15 cellular contexts compared by ENCODE assay signal in the genomic region with DNA sequence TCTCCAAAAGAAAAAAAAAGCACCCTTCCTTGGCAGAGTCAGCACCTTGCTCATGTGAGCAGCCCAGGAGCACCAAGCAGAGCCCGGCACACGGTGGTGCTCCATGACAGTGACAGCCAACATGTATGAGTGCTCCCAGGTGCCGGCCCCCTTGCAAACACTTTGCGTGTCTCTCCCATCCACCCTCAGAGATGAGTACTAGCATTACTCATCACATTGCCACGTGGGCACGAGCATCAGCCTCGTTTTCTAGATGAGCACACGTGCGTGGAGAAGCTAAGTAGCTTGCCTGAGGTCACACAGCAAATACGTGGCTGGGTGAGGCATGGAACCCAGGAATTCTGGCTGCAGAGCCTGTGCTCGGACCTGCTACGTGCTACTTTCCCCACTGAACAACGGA.
DNase-seq lines count a peak whose midpoint lies in the region; TF ChIP-seq lines count a peak whose summit lies in the region.
"Had no signal": no experiment of that assay in that cellular context is flagged by ENCODE, and none has a peak within 500 bp of the region (broad histone marks: within the 10 kb centered on the region; RNA-seq: fewer than 3 reads in every experiment).

No MANE protein-coding gene starts in this region.

- 83 to 89% methylated on average over 9 to 13 of the region's 13 CpGs for WGBS in thyroid gland, 2 donors

- CTCF ChIA-PET in RWPE1 (lab: Yijun Ruan, JAX): interaction anchor here (1.2 to 4.7 kb wide), 2 partner anchors 13 to 53 kb away, joined by 3 to 24 read pairs; no protein-coding TSS in a partner anchor

- H3K36me3 ChIP-seq in thyroid gland: no peaks in the 10 kb centered on the region
- H3K36me3 ChIP-seq: adrenal gland, BLaER1, neutrophil had no signal

- H3K4me3 ChIP-seq in fibroblast of mammary gland (ENCODE audit: control insufficient read depth, low read depth, low read length): no peak overlapping the region
- no peak overlapping the region for H3K4me3 ChIP-seq in thyroid gland (replicated peaks in 1 of 3)
- H3K4me3 ChIP-seq: adrenal gland, BLaER1, lung had no signal

- TF ChIP-seq CTCF in RWPE1 (conservative IDR thresholded peaks at IDR 0.05; ENCODE audit: low read depth): no peak
- no peak for TF ChIP-seq CTCF in fibroblast of mammary gland (conservative IDR thresholded peaks at IDR 0.05; ENCODE audit: control insufficient read depth, insufficient read depth, low read depth, low read length)
- no peak for TF ChIP-seq CTCF in thyroid gland (IDR thresholded peaks at IDR 0.05)

- POLR2A ChIA-PET in RWPE1 (lab: Yijun Ruan, JAX; ENCODE audit: low non-redundant PET): no interaction called here

- DNase-seq in A172 (ENCODE audit: low spot score) (peak; percentile 30), EL (peak; percentile 91), RWPE1 (ENCODE audit: low spot score) (peak; percentile 53), fibroblast of mammary gland (ENCODE audit: low read depth) (peak; percentile 89), GM19240 (ENCODE audit: insufficient read length, low spot score) (no peak), thyroid gland (no peak)
- no peak for DNase-seq in stimulated activated naive CD4-positive, alpha-beta T cell (lab: John Stamatoyannopoulos, UW)
- DNase-seq in activated CD4-positive, alpha-beta T cell treated with anti-CD3 and anti-CD28 coated beads for 1 hour: no peak
- DNase-seq: activated T-cell treated with anti-CD3 and anti-CD28 coated beads for 4 hours; effector CD8-positive, alpha-beta T cell; NCI-H1048 had no signal

- no peaks in the 10 kb centered on the region for H3K27me3 ChIP-seq in thyroid gland
- H3K27me3 ChIP-seq: adrenal gland, BLaER1 had no signal

- no peak overlapping the region for H3K27ac ChIP-seq in RWPE1
- no peak overlapping the region for H3K27ac ChIP-seq in thyroid gland
- H3K27ac ChIP-seq: adrenal gland, BLaER1, neutrophil had no signal

- intact Hi-C loops in thyroid gland (cut with DNase I): no loop called here

- peaks cover 7 to 14% of the 10 kb centered on the region in 2 donors for H3K4me1 ChIP-seq in thyroid gland
- H3K4me1 ChIP-seq: adrenal gland had no signal

- no peak for TF ChIP-seq POLR2A in thyroid gland (IDR thresholded peaks at IDR 0.05)

- no peaks in the 10 kb centered on the region for H3K9me3 ChIP-seq in thyroid gland
- H3K9me3 ChIP-seq: adrenal gland, BLaER1, neutrophil had no signal

Comparison
In these comparisons a context has a peak if more than half of its experiments do, and no peak if none do; other contexts are left out.
1. DNase-seq: peak in A172 (single experiment), EL (single experiment), RWPE1 (single experiment) and fibroblast of mammary gland (single experiment); none in stimulated activated naive CD4-positive, alpha-beta T cell (0 of 6), GM19240 (single experiment), activated CD4-positive, alpha-beta T cell treated with anti-CD3 and anti-CD28 coated beads for 1 hour (single experiment) and thyroid gland (0 of 2).